Comparison of ENCODE assay signal across 20 cellular contexts in genomic region chr3:37812497-37812896, GRCh38. TPM values are rescaled to one million over a fixed set of nuclear protein-coding genes. Genes with fewer than 3 reads are reported as not detected.
A peak's percentile ranks its signal among the peaks of the same experiment; 100 is the strongest.
DNase-seq lines count a peak whose midpoint lies in the region; ATAC-seq and TF ChIP-seq lines count a peak whose summit lies in the region.
"Had no signal": no experiment of that assay in that cellular context is flagged by ENCODE, and none has a peak within 500 bp of the region (broad histone marks: within the 10 kb centered on the region; RNA-seq: fewer than 3 reads in every experiment).

No MANE protein-coding gene starts in this region.

- ATAC-seq in left ventricle myocardium superior (peak; percentile 27), HG02759 (IDR thresholded peaks at IDR 0.05; ENCODE audit: unreplicated experiment) (no peak), HG02973 (IDR thresholded peaks at IDR 0.05; ENCODE audit: unreplicated experiment) (no peak)
- ATAC-seq: activated naive CD8-positive, alpha-beta T cell treated with anti-CD3 and anti-CD28 coated beads, Interleukin-2, amount 50 U/mL, for 24 hours; foreskin keratinocyte had no signal

- peak overlapping the region; percentile 61 for H3K27ac Mint-ChIP-seq in dendritic cell treated with granulocyte-macrophage colony-stimulating factor and Interleukin-4, amounts not matched to agents 40 ng/mL and 50 ng/mL, for 4 days
- H3K27ac Mint-ChIP-seq: activated naive CD8-positive, alpha-beta T cell treated with anti-CD3 and anti-CD28 coated beads, Interleukin-2, amount 50 U/mL, for 24 hours; CD4-positive, CD25-positive, alpha-beta regulatory T cell; stimulated activated naive B cell treated with anti-CD40 and anti-IgM and Interleukin-4, amounts not matched to agents 10 μg/mL and 1 μg/mL and 100 μg/mL, for 72 hours had no signal

- intact Hi-C loops in dendritic cell treated with granulocyte-macrophage colony-stimulating factor and Interleukin-4, amounts not matched to agents 40 ng/mL and 50 ng/mL, for 4 days (cut with micrococcal nuclease) = no loop called here
- intact Hi-C loops in left ventricle myocardium superior (cut with micrococcal nuclease) (no loop called here), sigmoid colon (cut with DNase I) (no loop called here)

- no peaks in the 10 kb centered on the region for H3K27me3 Mint-ChIP-seq in dendritic cell treated with granulocyte-macrophage colony-stimulating factor and Interleukin-4, amounts not matched to agents 40 ng/mL and 50 ng/mL, for 4 days
- H3K27me3 Mint-ChIP-seq: activated naive CD8-positive, alpha-beta T cell treated with anti-CD3 and anti-CD28 coated beads, Interleukin-2, amount 50 U/mL, for 24 hours had no signal

- no peaks in the 10 kb centered on the region for H3K36me3 ChIP-seq in sigmoid colon
- H3K36me3 ChIP-seq: right lobe of liver had no signal

- no peaks in the 10 kb centered on the region for H3K9me3 Mint-ChIP-seq in dendritic cell treated with granulocyte-macrophage colony-stimulating factor and Interleukin-4, amounts not matched to agents 40 ng/mL and 50 ng/mL, for 4 days
- H3K9me3 Mint-ChIP-seq: activated naive CD8-positive, alpha-beta T cell treated with anti-CD3 and anti-CD28 coated beads, Interleukin-2, amount 50 U/mL, for 24 hours had no signal

- TF ChIP-seq CTCF in sigmoid colon (IDR thresholded peaks at IDR 0.05) = no peak

- WGBS in sigmoid colon, 2 donors = 78 to 84% methylated on average over 4 of the region's 4 CpGs

- TF ChIP-seq POLR2A in sigmoid colon (IDR thresholded peaks at IDR 0.05) = no peak

- H3K4me3 Mint-ChIP-seq in dendritic cell treated with granulocyte-macrophage colony-stimulating factor and Interleukin-4, amounts not matched to agents 40 ng/mL and 50 ng/mL, for 4 days = no peak overlapping the region
- H3K4me3 Mint-ChIP-seq: activated naive CD8-positive, alpha-beta T cell treated with anti-CD3 and anti-CD28 coated beads, Interleukin-2, amount 50 U/mL, for 24 hours; CD4-positive, CD25-positive, alpha-beta regulatory T cell; stimulated activated naive B cell treated with anti-CD40 and anti-IgM and Interleukin-4, amounts not matched to agents 10 μg/mL and 1 μg/mL and 100 μg/mL, for 72 hours had no signal

- no peaks in the 10 kb centered on the region for H3K27me3 ChIP-seq in sigmoid colon
- H3K27me3 ChIP-seq: foreskin keratinocyte, right lobe of liver had no signal

- no peaks in the 10 kb centered on the region for H3K36me3 Mint-ChIP-seq in dendritic cell treated with granulocyte-macrophage colony-stimulating factor and Interleukin-4, amounts not matched to agents 40 ng/mL and 50 ng/mL, for 4 days (ENCODE audit: low read depth)
- H3K36me3 Mint-ChIP-seq: CD4-positive, CD25-positive, alpha-beta regulatory T cell; stimulated activated naive B cell treated with anti-CD40 and anti-IgM and Interleukin-4, amounts not matched to agents 10 μg/mL and 1 μg/mL and 100 μg/mL, for 72 hours had no signal

- peaks cover 34% of the 10 kb centered on the region for H3K4me1 Mint-ChIP-seq in dendritic cell treated with granulocyte-macrophage colony-stimulating factor and Interleukin-4, amounts not matched to agents 40 ng/mL and 50 ng/mL, for 4 days (ENCODE audit: low read depth)
- H3K4me1 Mint-ChIP-seq: activated naive CD8-positive, alpha-beta T cell treated with anti-CD3 and anti-CD28 coated beads, Interleukin-2, amount 50 U/mL, for 24 hours; CD4-positive, CD25-positive, alpha-beta regulatory T cell had no signal

- no peak for TF ChIP-seq EP300 in sigmoid colon (IDR thresholded peaks at IDR 0.05)

- no peak overlapping the region for H3K4me3 ChIP-seq in sigmoid colon
- H3K4me3 ChIP-seq: GM12878, right lobe of liver had no signal

- H3K9me3 ChIP-seq in sigmoid colon = no peaks in the 10 kb centered on the region
- H3K9me3 ChIP-seq: right lobe of liver had no signal

- DNase-seq in AG08396 (ENCODE audit: low spot score) (peak; percentile 55), left ventricle myocardium superior (no peak), sigmoid colon (peak; percentile 80), activated gamma-delta T cell (lab: John Stamatoyannopoulos, UW) (no peak), DMS53 treated with DMSO at 0.1 percent for 48 hours (lab: John Stamatoyannopoulos, UW; ENCODE audit: unreplicated experiment) (no peak)
- DNase-seq: activated CD4-positive, CD25-positive, alpha-beta regulatory T cell treated with anti-CD3 and anti-CD28 coated beads, Interleukin-2, amount 50 U/mL, for 72 hours; activated naive CD8-positive, alpha-beta T cell treated with anti-CD3 and anti-CD28 coated beads, Interleukin-2, amount 50 U/mL, for 24 hours; CD4-positive, CD25-positive, alpha-beta regulatory T cell; DMS 273 treated with DMSO at 0.1 percent for 48 hours; foreskin keratinocyte; GDM1; NCI-H1105 treated with DMSO at 0.1 percent for 48 hours; NCI-H510A; occipital lobe; right lobe of liver; stimulated activated naive B cell treated with anti-CD40 and anti-IgM and Interleukin-4, amounts not matched to agents 10 μg/mL and 1 μg/mL and 100 μg/mL, for 72 hours had no signal

- peaks cover 3 to 55% (median 36%) of the 10 kb centered on the region in 4 donors for H3K4me1 ChIP-seq in sigmoid colon
- H3K4me1 ChIP-seq: foreskin keratinocyte, right lobe of liver had no signal

- H3K27ac ChIP-seq in sigmoid colon = peak overlapping the region in 3 of 4 donors; percentile 39 to 75 (median 68)
- H3K27ac ChIP-seq: foreskin keratinocyte had no signal

RNA-seq across cellular contexts. Expression of gene CTDSPL, which starts 49.2 kb away (rescaled TPM):
- total RNA-seq in left ventricle myocardium superior (53.8 TPM), sigmoid colon (10 to 100 TPM; 46.3 to 69.1 (median 60.5) TPM)
- 10 to 100 TPM; 19.1 to 22.8 (median 22.7) TPM for polyA plus RNA-seq in sigmoid colon

Comparison
In these comparisons a context has a peak if more than half of its experiments do, and no peak if none do; other contexts are left out.
1. DNase-seq: peak in AG08396 (single experiment) and sigmoid colon (single experiment); none in left ventricle myocardium superior (single experiment), activated gamma-delta T cell (single experiment) and DMS53 treated with DMSO at 0.1 percent for 48 hours (single experiment).